Comparison of ENCODE assay signal across 28 cellular contexts in the genomic region with DNA sequence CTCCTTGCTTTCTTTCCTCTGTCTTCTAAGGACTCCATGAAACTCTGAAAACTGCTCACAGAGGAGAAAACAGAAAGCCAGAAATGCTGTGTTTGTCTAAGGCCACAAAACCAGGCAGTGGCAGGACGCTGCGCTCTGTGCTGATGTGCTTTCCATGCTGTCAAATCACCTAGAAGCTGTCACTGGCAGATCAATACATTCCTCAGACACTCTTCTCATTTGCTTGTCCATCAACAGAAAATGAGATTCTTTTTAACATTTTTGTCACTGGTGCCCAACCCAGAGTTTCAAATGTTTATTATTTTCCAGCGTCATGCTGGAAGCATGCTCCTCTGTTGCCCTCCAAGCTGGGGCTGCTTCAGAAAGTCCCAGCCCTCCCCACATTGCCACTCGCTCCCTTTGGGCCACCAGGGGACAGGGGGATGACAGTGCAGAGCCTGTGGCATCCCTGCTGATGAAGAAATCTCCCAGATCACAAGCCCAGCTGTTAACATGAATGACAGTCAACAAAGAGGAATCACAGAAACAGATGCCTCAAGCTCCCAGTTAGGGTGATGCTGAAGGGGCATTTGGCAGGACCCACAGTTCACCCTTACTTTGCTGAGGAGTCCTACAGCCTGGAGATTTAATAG.
"Had no signal": no experiment of that assay in that cellular context is flagged by ENCODE, and none has a peak within 500 bp of the region (broad histone marks: within the 10 kb centered on the region; RNA-seq: fewer than 3 reads in every experiment).

No MANE protein-coding gene starts in this region.

- H3K27me3 ChIP-seq: ascending aorta, cardiac muscle cell, colonic mucosa, gastroesophageal sphincter, ovary, spleen, tibial nerve had no signal

- H3K27ac Mint-ChIP-seq: activated CD4-positive, alpha-beta memory T cell treated with anti-CD3 and anti-CD28 coated beads, Interleukin-2, amount 10 ng/mL, durations not matched to agents 7 days and 5 days; activated CD4-positive, alpha-beta T cell treated with anti-CD3 and anti-CD28 coated beads, Interleukin-2, amount 10 ng/mL, durations not matched to agents 7 days and 5 days; activated naive CD4-positive, alpha-beta T cell treated with anti-CD3 and anti-CD28 coated beads, Interleukin-2, amount 10 ng/mL, durations not matched to agents 7 days and 5 days; activated naive CD8-positive, alpha-beta T cell treated with anti-CD3 and anti-CD28 coated beads, Interleukin-2, amount 10 ng/mL, durations not matched to agents 7 days and 5 days; activated T-cell treated with anti-CD3 and anti-CD28 coated beads, Interleukin-2, amount 50 U/mL, for 24 hours; naive thymus-derived CD8-positive, alpha-beta T cell; T-helper 1 cell treated with Interleukin-12 subunit alpha and Interleukin-12 subunit beta and Interleukin-4 antibody, amounts not matched to agents 30 μg/mL and 1 μg/mL, for 36 hours had no signal

- H3K9me3 Mint-ChIP-seq: activated CD4-positive, alpha-beta memory T cell treated with anti-CD3 and anti-CD28 coated beads, Interleukin-2, amount 10 ng/mL, durations not matched to agents 7 days and 5 days; activated naive CD4-positive, alpha-beta T cell treated with anti-CD3 and anti-CD28 coated beads, Interleukin-2, amount 10 ng/mL, durations not matched to agents 7 days and 5 days; T-helper 1 cell treated with Interleukin-12 subunit alpha and Interleukin-12 subunit beta and Interleukin-4 antibody, amounts not matched to agents 30 μg/mL and 1 μg/mL, for 36 hours had no signal

- H3K4me1 Mint-ChIP-seq: activated CD4-positive, alpha-beta memory T cell treated with anti-CD3 and anti-CD28 coated beads, Interleukin-2, amount 10 ng/mL, durations not matched to agents 7 days and 5 days; activated CD4-positive, alpha-beta T cell treated with anti-CD3 and anti-CD28 coated beads, Interleukin-2, amount 10 ng/mL, durations not matched to agents 7 days and 5 days; activated naive CD4-positive, alpha-beta T cell treated with anti-CD3 and anti-CD28 coated beads, Interleukin-2, amount 10 ng/mL, durations not matched to agents 7 days and 5 days; activated naive CD8-positive, alpha-beta T cell treated with anti-CD3 and anti-CD28 coated beads, Interleukin-2, amount 10 ng/mL, durations not matched to agents 7 days and 5 days; naive thymus-derived CD8-positive, alpha-beta T cell had no signal

- H3K4me1 ChIP-seq: ascending aorta, colonic mucosa, gastroesophageal sphincter, prostate gland, spleen, tibial nerve had no signal

- DNase-seq: activated CD4-positive, alpha-beta memory T cell treated with anti-CD3 and anti-CD28 coated beads, Interleukin-2, amount 10 ng/mL, durations not matched to agents 7 days and 5 days; activated CD4-positive, alpha-beta T cell treated with anti-CD3 and anti-CD28 coated beads for 1 hour; activated CD4-positive, alpha-beta T cell treated with anti-CD3 and anti-CD28 coated beads, Interleukin-2, amount 10 ng/mL, durations not matched to agents 7 days and 5 days; activated CD8-positive, alpha-beta memory T cell treated with anti-CD3 and anti-CD28 coated beads, Interleukin-2, amount 50 U/mL, for 48 hours; activated gamma-delta T cell; activated naive CD4-positive, alpha-beta T cell treated with anti-CD3 and anti-CD28 coated beads, Interleukin-2, amount 10 ng/mL, durations not matched to agents 7 days and 5 days; activated naive CD8-positive, alpha-beta T cell treated with anti-CD3 and anti-CD28 coated beads, Interleukin-2, amount 10 ng/mL, durations not matched to agents 7 days and 5 days; activated T-cell treated with anti-CD3 and anti-CD28 coated beads, Interleukin-2, amount 50 U/mL, for 24 hours; cerebellar nuclear complex; colonic mucosa; effector CD8-positive, alpha-beta T cell; erythroblast; head of caudate nucleus; hippocampal formation; left cardiac atrium; naive thymus-derived CD8-positive, alpha-beta T cell; ovary; right cardiac atrium; spleen; stimulated activated naive CD4-positive, alpha-beta T cell; T1000 had no signal

- H3K9me3 ChIP-seq: colonic mucosa, ovary, prostate gland had no signal

- H3K4me3 ChIP-seq: ascending aorta, cardiac muscle cell, colonic mucosa, gastroesophageal sphincter, ovary, prostate gland, spleen, tibial nerve had no signal

- ATAC-seq: gastroesophageal sphincter; left cardiac atrium; naive thymus-derived CD8-positive, alpha-beta T cell; right cardiac atrium had no signal

- H3K36me3 Mint-ChIP-seq: activated naive CD4-positive, alpha-beta T cell treated with anti-CD3 and anti-CD28 coated beads, Interleukin-2, amount 10 ng/mL, durations not matched to agents 7 days and 5 days; activated naive CD8-positive, alpha-beta T cell treated with anti-CD3 and anti-CD28 coated beads, Interleukin-2, amount 10 ng/mL, durations not matched to agents 7 days and 5 days; brain had no signal

- H3K27ac ChIP-seq: ascending aorta, cardiac muscle cell, colonic mucosa, gastroesophageal sphincter, ovary, prostate gland, spleen, tibial nerve had no signal

- H3K36me3 ChIP-seq: ascending aorta, cardiac muscle cell, colonic mucosa, gastroesophageal sphincter, ovary, prostate gland, spleen, tibial nerve had no signal

- H3K27me3 Mint-ChIP-seq: activated CD4-positive, alpha-beta memory T cell treated with anti-CD3 and anti-CD28 coated beads, Interleukin-2, amount 10 ng/mL, durations not matched to agents 7 days and 5 days; activated CD4-positive, alpha-beta T cell treated with anti-CD3 and anti-CD28 coated beads, Interleukin-2, amount 10 ng/mL, durations not matched to agents 7 days and 5 days; activated naive CD4-positive, alpha-beta T cell treated with anti-CD3 and anti-CD28 coated beads, Interleukin-2, amount 10 ng/mL, durations not matched to agents 7 days and 5 days; activated naive CD8-positive, alpha-beta T cell treated with anti-CD3 and anti-CD28 coated beads, Interleukin-2, amount 10 ng/mL, durations not matched to agents 7 days and 5 days; activated T-cell treated with anti-CD3 and anti-CD28 coated beads, Interleukin-2, amount 50 U/mL, for 24 hours; naive thymus-derived CD8-positive, alpha-beta T cell had no signal

- H3K4me3 Mint-ChIP-seq: activated CD4-positive, alpha-beta memory T cell treated with anti-CD3 and anti-CD28 coated beads, Interleukin-2, amount 10 ng/mL, durations not matched to agents 7 days and 5 days; activated CD4-positive, alpha-beta T cell treated with anti-CD3 and anti-CD28 coated beads, Interleukin-2, amount 10 ng/mL, durations not matched to agents 7 days and 5 days; activated naive CD4-positive, alpha-beta T cell treated with anti-CD3 and anti-CD28 coated beads, Interleukin-2, amount 10 ng/mL, durations not matched to agents 7 days and 5 days; activated naive CD8-positive, alpha-beta T cell treated with anti-CD3 and anti-CD28 coated beads, Interleukin-2, amount 10 ng/mL, durations not matched to agents 7 days and 5 days; activated T-cell treated with anti-CD3 and anti-CD28 coated beads, Interleukin-2, amount 50 U/mL, for 24 hours; brain; naive thymus-derived CD8-positive, alpha-beta T cell; T-helper 1 cell treated with Interleukin-12 subunit alpha and Interleukin-12 subunit beta and Interleukin-4 antibody, amounts not matched to agents 30 μg/mL and 1 μg/mL, for 36 hours had no signal
